19 cellular contexts compared by ENCODE assay signal in genomic region chr1:221773383-221773782, GRCh38. TPM values are rescaled to one million over a fixed set of nuclear protein-coding genes. Genes with fewer than 3 reads are reported as not detected.
DNase-seq lines count a peak whose midpoint lies in the region; ATAC-seq, FAIRE-seq and TF ChIP-seq lines count a peak whose summit lies in the region.
"Had no signal": no experiment of that assay in that cellular context is flagged by ENCODE, and none has a peak within 500 bp of the region (broad histone marks: within the 10 kb centered on the region; RNA-seq: fewer than 3 reads in every experiment).

No MANE protein-coding gene starts in this region.

- H3K9ac ChIP-seq in mesendoderm (ENCODE audit: low read length), result no peak overlapping the region

- DNase-seq in A549 (ENCODE audit: low read depth in 1 of 2, low spot score in 1 of 2), result no peak
- DNase-seq in T-helper 17 cell, result no peak
- DNase-seq in mesendoderm, result peak; percentile 71
- no peak for DNase-seq in small intestine
- no peak for DNase-seq in GM10266 (ENCODE audit: extremely low spot score)
- DNase-seq: AML-193; CD4-positive, alpha-beta memory T cell; DMS153; DMS79; GDM1; GOT3; H7; HFFc6 had no signal

- H2AK5ac ChIP-seq in mesendoderm (ENCODE audit: low read length), result no peak overlapping the region

- TF ChIP-seq CTCF in A549 (IDR thresholded peaks at IDR 0.05) (no peak), C4-2B (conservative IDR thresholded peaks at IDR 0.05) (no peak), GM10266 (IDR thresholded peaks at IDR 0.05; ENCODE audit: control insufficient read depth, insufficient read depth, low read depth, missing control alignments) (no peak)

- peak overlapping the region; percentile 29 for H3K27ac Mint-ChIP-seq in T-helper 17 cell
- H3K27ac Mint-ChIP-seq: CD4-positive, alpha-beta memory T cell; HFFc6 had no signal

- H3K27me3 ChIP-seq in mesendoderm (ENCODE audit: insufficient read depth, low read length, poor library complexity) (no peaks in the 10 kb centered on the region), small intestine (ENCODE audit: control insufficient read depth in 2 of 2, insufficient read depth in 2 of 2, low read length in 2 of 2) (no peaks in the 10 kb centered on the region)

- POLR2A ChIA-PET in A549 (lab: Yijun Ruan, JAX), result no interaction called here

- H3K4me2 ChIP-seq in A549 (no peak overlapping the region), mesendoderm (ENCODE audit: low read length) (no peak overlapping the region)

- CTCF ChIA-PET in A549 (lab: Yijun Ruan, JAX), result interaction anchor here (1.0 to 1.9 kb wide), 4 partner anchors 9 to 692 kb away, joined by 3 to 5 read pairs (median 3); no protein-coding TSS in a partner anchor

- TF ChIP-seq RAD21 in A549 (conservative IDR thresholded peaks at IDR 0.05 in 1 of 2, IDR thresholded peaks at IDR 0.05 in 1 of 2), result no peak

- H4K5ac ChIP-seq in mesendoderm (ENCODE audit: low read length), result no peak overlapping the region

- H3K9me3 ChIP-seq in A549 (no peaks in the 10 kb centered on the region), T-helper 17 cell (ENCODE audit: control insufficient read depth, low read length, poor library complexity, severe bottlenecking) (no peaks in the 10 kb centered on the region), small intestine (ENCODE audit: control insufficient read depth, low read depth) (no peaks in the 10 kb centered on the region)

- FAIRE-seq in A549 (lab: Jason Lieb, UNC) (no peak), small intestine (lab: Jason Lieb, UNC) (no peak)
- FAIRE-seq: A204.1 had no signal

- no peak for ATAC-seq in A549
- no peak for ATAC-seq in T-helper 17 cell
- no peak for ATAC-seq in GM18519 (IDR thresholded peaks at IDR 0.05; ENCODE audit: low FRiP score, unreplicated experiment)
- ATAC-seq: HCT116 had no signal

- H3K36me3 Mint-ChIP-seq in T-helper 17 cell (ENCODE audit: low read depth), result no peaks in the 10 kb centered on the region
- H3K36me3 Mint-ChIP-seq: CD14-positive monocyte; CD4-positive, alpha-beta memory T cell had no signal

- no peaks in the 10 kb centered on the region for H3K79me1 ChIP-seq in mesendoderm (ENCODE audit: low read length)

- H3K56ac ChIP-seq in mesendoderm (ENCODE audit: low read length), result no peak overlapping the region

- no peaks in the 10 kb centered on the region for H3K36me3 ChIP-seq in mesendoderm (ENCODE audit: control insufficient read depth, insufficient read depth, low read length)
- H3K36me3 ChIP-seq in small intestine (ENCODE audit: control insufficient read depth in 2 of 2, insufficient read depth in 2 of 2, low read length in 2 of 2), result no peaks in the 10 kb centered on the region

- no peak overlapping the region for H3K23ac ChIP-seq in mesendoderm (ENCODE audit: low read length)

- H2BK15ac ChIP-seq in mesendoderm (replicated peaks; ENCODE audit: low read depth), result no peak overlapping the region

- no peaks in the 10 kb centered on the region for H3K79me2 ChIP-seq in mesendoderm (ENCODE audit: control insufficient read depth, insufficient read depth, low read length)

- no peak overlapping the region for H3K4me3 Mint-ChIP-seq in T-helper 17 cell
- H3K4me3 Mint-ChIP-seq: CD14-positive monocyte; CD4-positive, alpha-beta memory T cell; HFFc6 had no signal

- WGBS in A549 (ENCODE audit: missing lambda C conversion rate), result 75% methylated on average over 2 of the region's 2 CpGs
- no CpG with 5 or more reads among the region's 2 CpGs for WGBS in mesendoderm (ENCODE audit: extremely low coverage, insufficient coverage, low lambda C conversion rate)
- 33 to 74% (median 72%) methylated on average over 2 of the region's 2 CpGs for WGBS in small intestine, 3 donors

- no peak overlapping the region for H2BK120ac ChIP-seq in mesendoderm (ENCODE audit: low read depth, low read length)

- H3K4ac ChIP-seq in mesendoderm (ENCODE audit: low read depth, low read length), result no peak overlapping the region

- H3K27ac ChIP-seq in A549, result no peak overlapping the region
- H3K27ac ChIP-seq in C4-2B, result peak overlapping the region; percentile 79; the same call in 1 of the 2 replicates
- no peak overlapping the region for H3K27ac ChIP-seq in mesendoderm (ENCODE audit: low read depth, low read length)
- H3K27ac ChIP-seq in small intestine (ENCODE audit: low read depth in 1 of 2, low read length in 1 of 2), result no peak overlapping the region
- H3K27ac ChIP-seq: HL-60 had no signal

- no peak overlapping the region for H4K8ac ChIP-seq in mesendoderm (ENCODE audit: low read depth, low read length)

- H3K4me1 Mint-ChIP-seq in T-helper 17 cell, result peaks cover 24% of the 10 kb centered on the region

- TF ChIP-seq POLR2A in A549 (IDR thresholded peaks at IDR 0.05; ENCODE audit: low read length), result no peak

- no peaks in the 10 kb centered on the region for H3K27me3 Mint-ChIP-seq in T-helper 17 cell
- H3K27me3 Mint-ChIP-seq: CD4-positive, alpha-beta memory T cell had no signal

- no peak for TF ChIP-seq EP300 in A549 (IDR thresholded peaks at IDR 0.05)

- H2BK5ac ChIP-seq in mesendoderm (ENCODE audit: low read length), result no peak overlapping the region

- H3K4me1 ChIP-seq in A549, result peaks cover 11% of the 10 kb centered on the region; the same call in 2 of the 3 replicates
- peaks cover 3% of the 10 kb centered on the region for H3K4me1 ChIP-seq in mesendoderm (ENCODE audit: control insufficient read depth, low read depth, low read length)
- no peaks in the 10 kb centered on the region for H3K4me1 ChIP-seq in small intestine (ENCODE audit: control insufficient read depth in 2 of 2, insufficient read depth in 1 of 2, low read depth in 1 of 2, low read length in 1 of 2)

- H3K18ac ChIP-seq in mesendoderm (ENCODE audit: low read length), result no peak overlapping the region

- no peak overlapping the region for H3K4me3 ChIP-seq in A549
- H3K4me3 ChIP-seq in mesendoderm (ENCODE audit: low read length), result no peak overlapping the region
- no peak overlapping the region for H3K4me3 ChIP-seq in small intestine (ENCODE audit: low read depth in 1 of 2, low read length in 2 of 2)

TF ChIP-seq in A549, 52 proteins besides CTCF, POLR2A, EP300 and RAD21:
- TF ChIP-seq, protein P1, sequence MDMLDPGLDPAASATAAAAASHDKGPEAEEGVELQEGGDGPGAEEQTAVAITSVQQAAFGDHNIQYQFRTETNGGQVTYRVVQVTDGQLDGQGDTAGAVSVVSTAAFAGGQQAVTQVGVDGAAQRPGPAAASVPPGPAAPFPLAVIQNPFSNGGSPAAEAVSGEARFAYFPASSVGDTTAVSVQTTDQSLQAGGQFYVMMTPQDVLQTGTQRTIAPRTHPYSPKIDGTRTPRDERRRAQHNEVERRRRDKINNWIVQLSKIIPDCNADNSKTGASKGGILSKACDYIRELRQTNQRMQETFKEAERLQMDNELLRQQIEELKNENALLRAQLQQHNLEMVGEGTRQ (IDR thresholded peaks at IDR 0.05), result no peak
- peak; percentile 55 for TF ChIP-seq MAFK (IDR thresholded peaks at IDR 0.05; ENCODE audit: partially characterized antibody)
- TF ChIP-seq, protein P2, sequence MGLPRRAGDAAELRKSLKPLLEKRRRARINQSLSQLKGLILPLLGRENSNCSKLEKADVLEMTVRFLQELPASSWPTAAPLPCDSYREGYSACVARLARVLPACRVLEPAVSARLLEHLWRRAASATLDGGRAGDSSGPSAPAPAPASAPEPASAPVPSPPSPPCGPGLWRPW (IDR thresholded peaks at IDR 0.05), result no peak
- no peak for TF ChIP-seq RCOR1 (IDR thresholded peaks at IDR 0.05; ENCODE audit: low read depth, low read length)
- TF ChIP-seq MYC (IDR thresholded peaks at IDR 0.05; ENCODE audit: borderline replicate concordance, low read length), result no peak

RNA-seq across cellular contexts. Expression of gene DUSP10, which starts 31.5 kb away (rescaled TPM):
- polyA plus RNA-seq in A549 (2011; rRNA removed) (4.8 and 5.0 TPM in 2 replicates), A549 (2017; fragmentation: RNase III; extraction: RNeasy Plus Mini Kit Qiagen cat#74134 plus additional on column Dnase treatment) (3.4 to 5.4 TPM (median 5.2 TPM) in 3 replicates), small intestine (1 to 10 TPM; 1.1 to 2.8 (median 1.4) TPM)
- polyA plus RNA-seq in A549 (2012; cell fraction: cytosol; rRNA removed), result 2.1 and 3.0 TPM in 2 replicates
- 3.9 and 4.1 TPM in 2 replicates for polyA plus RNA-seq in A549 (2012; cell fraction: nucleus; rRNA removed)
- 7.3 and 8.7 TPM in 2 replicates for polyA minus RNA-seq in A549 (2011; rRNA and poly(A)+ RNA removed)
- total RNA-seq in T-helper 17 cell, result 100 to 1,000 TPM in 1 of 2 donors, 10 to 100 TPM in 1; 95.6 to 107 TPM
- 9.1 TPM for polyA plus RNA-seq in mesendoderm (2013, experiment 1 of 2)
- 10.0 TPM for polyA plus RNA-seq in mesendoderm (2013, experiment 2 of 2)
